In genomic region chr15:57706405-57707209, GRCh38 we compare ENCODE assay signal across 1 cellular context.
TF ChIP-seq lines count a peak whose summit lies in the region.

TSS of gene POLR2M (plus strand) at chr15:57706714. CDS start at chr15:57706843, 129 bp downstream.

TF ChIP-seq in HepG2, 621 proteins besides CTCF, POLR2A, EP300 and RAD21 (continued from another document and continues in another):
- TF ChIP-seq ZNF598 (CRISPR knock-in tag; IDR thresholded peaks at IDR 0.05; ENCODE audit: borderline replicate concordance) (peak; percentile 68; the same call in 1 of the 2 replicates), IRX3 (CRISPR knock-in tag; IDR thresholded peaks at IDR 0.05; ENCODE audit: borderline replicate concordance, low read depth) (0 out of 2 replicates have a peak, but pooled peaks have one; percentile 16), BRD4 (CRISPR knock-in tag; IDR thresholded peaks at IDR 0.05) (peak; percentile 94), EZH2 (conservative IDR thresholded peaks at IDR 0.05; ENCODE audit: low read depth, low read length) (0 out of 2 replicates have a peak, but pooled peaks have one; percentile 52), ZNF644 (CRISPR knock-in tag; IDR thresholded peaks at IDR 0.05; ENCODE audit: low read depth) (peak; percentile 49), ZNF12 (CRISPR knock-in tag; IDR thresholded peaks at IDR 0.05) (peak; percentile 13; the same call in 1 of the 2 replicates), TCF12 (IDR thresholded peaks at IDR 0.05) (no peak), TCF12 (CRISPR knock-in tag; IDR thresholded peaks at IDR 0.05) (no peak), ZNF335 (CRISPR knock-in tag; IDR thresholded peaks at IDR 0.05) (peak; percentile 68; the same call in 1 of the 2 replicates), HMG20A (CRISPR knock-in tag; IDR thresholded peaks at IDR 0.05; ENCODE audit: borderline replicate concordance) (no peak; the same call in 1 of the 2 replicates), HDAC2 (CRISPR knock-in tag; IDR thresholded peaks at IDR 0.05) (peak; percentile 40; the same call in 1 of the 2 replicates), ZNF552 (CRISPR knock-in tag; IDR thresholded peaks at IDR 0.05; ENCODE audit: borderline replicate concordance) (no peak), FOXA3 (CRISPR knock-in tag; IDR thresholded peaks at IDR 0.05) (peak; percentile 46), POLR2AphosphoS5 (IDR thresholded peaks at IDR 0.05; ENCODE audit: low read depth, low read length) (peak; percentile 56), PHF5A (CRISPR knock-in tag; IDR thresholded peaks at IDR 0.05; ENCODE audit: low read depth, unreplicated experiment) (peak; percentile 38), MED8 (CRISPR knock-in tag; IDR thresholded peaks at IDR 0.05; ENCODE audit: insufficient replicate concordance) (peak; percentile 37), EED (CRISPR knock-in tag; IDR thresholded peaks at IDR 0.05) (no peak), ZNF607 (CRISPR knock-in tag; IDR thresholded peaks at IDR 0.05; ENCODE audit: borderline replicate concordance) (peak; percentile 77), RARA (CRISPR knock-in tag; IDR thresholded peaks at IDR 0.05) (peak; percentile 26; the same call in 1 of the 2 replicates), CHD2 (IDR thresholded peaks at IDR 0.05; ENCODE audit: low read depth, low read length) (no peak), ZNF773 (CRISPR knock-in tag; IDR thresholded peaks at IDR 0.05; ENCODE audit: borderline replicate concordance) (0 out of 2 replicates have a peak, but pooled peaks have one; percentile 21), ZFP36L2 (CRISPR knock-in tag; IDR thresholded peaks at IDR 0.05) (no peak), ZNF225 (CRISPR knock-in tag; IDR thresholded peaks at IDR 0.05) (no peak; the same call in 1 of the 2 replicates), EHMT2 (IDR thresholded peaks at IDR 0.05; ENCODE audit: borderline replicate concordance, low read depth, low read length) (peak; percentile 94), ATF2 (CRISPR knock-in tag; IDR thresholded peaks at IDR 0.05) (peak; percentile 69; the same call in 1 of the 2 replicates), JDP2 (CRISPR knock-in tag; IDR thresholded peaks at IDR 0.05; ENCODE audit: borderline replicate concordance) (no peak), MAZ (IDR thresholded peaks at IDR 0.05; ENCODE audit: borderline replicate concordance, low read depth, low read length) (peak; percentile 75; the same call in 1 of the 2 replicates), MAZ (CRISPR knock-in tag; IDR thresholded peaks at IDR 0.05; ENCODE audit: low read depth) (peak; percentile 52; the same call in 1 of the 2 replicates), RXRB (CRISPR knock-in tag; IDR thresholded peaks at IDR 0.05; ENCODE audit: borderline replicate concordance) (peak; percentile 52; the same call in 1 of the 2 replicates), POLR2G (IDR thresholded peaks at IDR 0.05; ENCODE audit: low read depth, low read length) (peak; percentile 89), CCAR2 (optimal IDR thresholded peaks at IDR 0.05; ENCODE audit: low read depth, low read length) (peak; percentile 58), ZBTB1 (CRISPR knock-in tag; IDR thresholded peaks at IDR 0.05; ENCODE audit: borderline replicate concordance) (no peak), ZNF891 (CRISPR knock-in tag; IDR thresholded peaks at IDR 0.05) (no peak; the same call in 1 of the 2 replicates), AHDC1 (CRISPR knock-in tag; IDR thresholded peaks at IDR 0.05; ENCODE audit: borderline replicate concordance) (peak; percentile 52; the same call in 1 of the 2 replicates), POGZ (CRISPR knock-in tag; IDR thresholded peaks at IDR 0.05) (peak; percentile 99), TAF1 (CRISPR knock-in tag; IDR thresholded peaks at IDR 0.05) (peak; percentile 93), ZBTB3 (CRISPR knock-in tag; IDR thresholded peaks at IDR 0.05; ENCODE audit: borderline replicate concordance, low read depth) (no peak), TBX2 (CRISPR knock-in tag; IDR thresholded peaks at IDR 0.05; ENCODE audit: borderline replicate concordance) (peak; percentile 65), PBX3 (CRISPR knock-in tag; IDR thresholded peaks at IDR 0.05; ENCODE audit: borderline replicate concordance) (no peak), ATF1 (CRISPR knock-in tag; IDR thresholded peaks at IDR 0.05) (peak; percentile 92), ZFP82 (CRISPR knock-in tag; IDR thresholded peaks at IDR 0.05; ENCODE audit: borderline replicate concordance) (peak; percentile 11; the same call in 1 of the 2 replicates), NR1H2 (CRISPR knock-in tag; IDR thresholded peaks at IDR 0.05; ENCODE audit: borderline replicate concordance, low read depth) (0 out of 2 replicates have a peak, but pooled peaks have one; percentile 25)
- TF ChIP-seq, protein P1, sequence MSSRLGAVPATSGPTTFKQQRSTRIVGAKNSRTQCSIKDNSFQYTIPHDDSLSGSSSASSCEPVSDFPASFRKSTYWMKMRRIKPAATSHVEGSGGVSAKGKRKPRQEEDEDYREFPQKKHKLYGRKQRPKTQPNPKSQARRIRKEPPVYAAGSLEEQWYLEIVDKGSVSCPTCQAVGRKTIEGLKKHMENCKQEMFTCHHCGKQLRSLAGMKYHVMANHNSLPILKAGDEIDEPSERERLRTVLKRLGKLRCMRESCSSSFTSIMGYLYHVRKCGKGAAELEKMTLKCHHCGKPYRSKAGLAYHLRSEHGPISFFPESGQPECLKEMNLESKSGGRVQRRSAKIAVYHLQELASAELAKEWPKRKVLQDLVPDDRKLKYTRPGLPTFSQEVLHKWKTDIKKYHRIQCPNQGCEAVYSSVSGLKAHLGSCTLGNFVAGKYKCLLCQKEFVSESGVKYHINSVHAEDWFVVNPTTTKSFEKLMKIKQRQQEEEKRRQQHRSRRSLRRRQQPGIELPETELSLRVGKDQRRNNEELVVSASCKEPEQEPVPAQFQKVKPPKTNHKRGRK (CRISPR knock-in tag; IDR thresholded peaks at IDR 0.05), result peak; percentile 40; the same call in 1 of the 2 replicates
- TF ChIP-seq, protein P2, sequence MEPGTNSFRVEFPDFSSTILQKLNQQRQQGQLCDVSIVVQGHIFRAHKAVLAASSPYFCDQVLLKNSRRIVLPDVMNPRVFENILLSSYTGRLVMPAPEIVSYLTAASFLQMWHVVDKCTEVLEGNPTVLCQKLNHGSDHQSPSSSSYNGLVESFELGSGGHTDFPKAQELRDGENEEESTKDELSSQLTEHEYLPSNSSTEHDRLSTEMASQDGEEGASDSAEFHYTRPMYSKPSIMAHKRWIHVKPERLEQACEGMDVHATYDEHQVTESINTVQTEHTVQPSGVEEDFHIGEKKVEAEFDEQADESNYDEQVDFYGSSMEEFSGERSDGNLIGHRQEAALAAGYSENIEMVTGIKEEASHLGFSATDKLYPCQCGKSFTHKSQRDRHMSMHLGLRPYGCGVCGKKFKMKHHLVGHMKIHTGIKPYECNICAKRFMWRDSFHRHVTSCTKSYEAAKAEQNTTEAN (CRISPR knock-in tag; conservative IDR thresholded peaks at IDR 0.05), result 0 out of 2 replicates have a peak, but pooled peaks have one; percentile 20
- TF ChIP-seq, protein P3, sequence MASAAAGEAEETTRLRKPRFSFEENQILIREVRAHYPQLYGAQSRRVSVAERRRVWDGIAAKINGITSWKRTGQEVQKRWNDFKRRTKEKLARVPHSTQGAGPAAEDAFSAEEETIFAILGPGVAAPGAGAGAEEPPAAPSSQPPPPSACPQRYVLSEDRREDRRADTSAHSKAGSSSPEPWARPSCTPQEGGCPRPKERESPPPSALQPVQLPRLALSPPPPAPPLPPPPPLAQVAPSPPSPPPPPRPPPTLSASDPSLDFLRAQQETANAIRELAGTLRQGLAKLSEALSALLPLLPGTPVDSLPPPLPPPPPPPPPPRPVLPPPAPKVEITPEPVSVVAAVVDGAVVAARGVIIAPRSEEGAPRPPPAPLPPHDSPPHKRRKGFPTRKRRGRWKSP (CRISPR knock-in tag; IDR thresholded peaks at IDR 0.05), result peak; percentile 90
